ENCODE assay signal across 25 cellular contexts in genomic region chr11:1858576-1858975, GRCh38. TPM values are rescaled to one million over a fixed set of nuclear protein-coding genes. Genes with fewer than 3 reads are reported as not detected.
"Had no signal": no experiment of that assay in that cellular context is flagged by ENCODE, and none has a peak within 500 bp of the region (broad histone marks: within the 10 kb centered on the region; RNA-seq: fewer than 3 reads in every experiment).

No MANE protein-coding gene starts in this region.

- H3K27ac ChIP-seq: coronary artery, hepatocyte, left ventricle myocardium inferior, upper lobe of left lung had no signal

- H3K36me3 ChIP-seq: left ventricle myocardium inferior, upper lobe of left lung had no signal

- ATAC-seq: activated naive CD8-positive, alpha-beta T cell treated with anti-CD3 and anti-CD28 coated beads, Interleukin-2, amount 50 U/mL, for 24 hours; stimulated activated naive CD8-positive, alpha-beta T cell treated with anti-CD3 and anti-CD28 coated beads, Interleukin-15, Interleukin-2, amounts not matched to agents 100 U/mL and 50 U/mL, for 24 hours; WTC11 had no signal

- H3K27ac Mint-ChIP-seq: activated naive CD4-positive, alpha-beta T cell treated with anti-CD3 and anti-CD28 coated beads for 36 hours; activated naive CD8-positive, alpha-beta T cell treated with anti-CD3 and anti-CD28 coated beads, Interleukin-2, amount 50 U/mL, for 24 hours; activated T-cell treated with anti-CD3 and anti-CD28 coated beads, Interleukin-2, amount 50 U/mL, for 24 hours; WTC11 had no signal

- H3K4me3 ChIP-seq: coronary artery, hepatocyte, left ventricle myocardium inferior, upper lobe of left lung had no signal

- H3K4me1 Mint-ChIP-seq: WTC11 had no signal

- H3K27me3 ChIP-seq: hepatocyte, upper lobe of left lung had no signal

- H3K4me3 Mint-ChIP-seq: activated naive CD4-positive, alpha-beta T cell treated with anti-CD3 and anti-CD28 coated beads for 36 hours; activated naive CD8-positive, alpha-beta T cell treated with anti-CD3 and anti-CD28 coated beads, Interleukin-2, amount 50 U/mL, for 24 hours; activated T-cell treated with anti-CD3 and anti-CD28 coated beads, Interleukin-2, amount 50 U/mL, for 24 hours; WTC11 had no signal

- H3K9me3 ChIP-seq: left ventricle myocardium inferior, upper lobe of left lung had no signal

- H3K9me3 Mint-ChIP-seq: activated naive CD4-positive, alpha-beta T cell treated with anti-CD3 and anti-CD28 coated beads for 36 hours; activated naive CD8-positive, alpha-beta T cell treated with anti-CD3 and anti-CD28 coated beads, Interleukin-2, amount 50 U/mL, for 24 hours; activated T-cell treated with anti-CD3 and anti-CD28 coated beads, Interleukin-2, amount 50 U/mL, for 24 hours; immature natural killer cell; WTC11 had no signal

- H3K36me3 Mint-ChIP-seq: immature natural killer cell, WTC11 had no signal

- H3K27me3 Mint-ChIP-seq: activated naive CD8-positive, alpha-beta T cell treated with anti-CD3 and anti-CD28 coated beads, Interleukin-2, amount 50 U/mL, for 24 hours; activated T-cell treated with anti-CD3 and anti-CD28 coated beads, Interleukin-2, amount 50 U/mL, for 24 hours had no signal

- DNase-seq: activated CD8-positive, alpha-beta memory T cell treated with anti-CD3 and anti-CD28 coated beads, Interleukin-2, amount 50 U/mL, for 4 hours; activated naive CD4-positive, alpha-beta T cell treated with anti-CD3 and anti-CD28 coated beads for 36 hours; activated naive CD8-positive, alpha-beta T cell treated with anti-CD3 and anti-CD28 coated beads, Interleukin-2, amount 50 U/mL, for 24 hours; activated T-cell treated with anti-CD3 and anti-CD28 coated beads, Interleukin-2, amount 50 U/mL, for 24 hours; cerebellar nuclear complex; immature natural killer cell; kidney glomerular epithelial cell; left ventricle myocardium inferior; midbrain; retina; stimulated activated CD4-positive, alpha-beta T cell treated with anti-CD3 and anti-CD28 coated beads, Interleukin-4, amount 100 ng/mL, for 1 hour; stimulated activated naive CD8-positive, alpha-beta T cell treated with anti-CD3 and anti-CD28 coated beads, Interleukin-15, Interleukin-2, amounts not matched to agents 100 U/mL and 50 U/mL, for 24 hours; T-helper 1 cell; T-helper 9 cell had no signal

RNA-seq across cellular contexts. Expression of gene LSP1, which starts 5.7 kb away (rescaled TPM):
- total RNA-seq: epithelial cell of proximal tubule, fibroblast of villous mesenchyme, lung microvascular endothelial cell had no signal
- polyA plus RNA-seq: neural cell had no signal

RNA-seq across cellular contexts. Expression of gene TNNI2, which starts 19.8 kb away (rescaled TPM):
- total RNA-seq: activated naive CD4-positive, alpha-beta T cell treated with anti-CD3 and anti-CD28 coated beads for 36 hours; epithelial cell of proximal tubule; fibroblast of villous mesenchyme; left ventricle myocardium inferior; lung microvascular endothelial cell; osteoblast; WTC11 had no signal
- polyA plus RNA-seq: neural cell had no signal

RNA-seq across cellular contexts. Expression of gene SYT8, which starts 23.8 kb away (rescaled TPM):
- total RNA-seq: activated naive CD4-positive, alpha-beta T cell treated with anti-CD3 and anti-CD28 coated beads for 36 hours; fibroblast of villous mesenchyme; left ventricle myocardium inferior; lung microvascular endothelial cell; posterior vena cava; subcutaneous adipose tissue had no signal
- polyA plus RNA-seq: immature natural killer cell, neural cell had no signal

RNA-seq across cellular contexts. Expression of gene PRR33, which starts 33.1 kb away (rescaled TPM):
- total RNA-seq: epithelial cell of proximal tubule, fibroblast of villous mesenchyme, hepatocyte, lung microvascular endothelial cell, osteoblast, subcutaneous adipose tissue, upper lobe of left lung, WTC11 had no signal
- polyA plus RNA-seq: neural cell had no signal
